7 cellular contexts compared by ENCODE assay signal in the genomic region with DNA sequence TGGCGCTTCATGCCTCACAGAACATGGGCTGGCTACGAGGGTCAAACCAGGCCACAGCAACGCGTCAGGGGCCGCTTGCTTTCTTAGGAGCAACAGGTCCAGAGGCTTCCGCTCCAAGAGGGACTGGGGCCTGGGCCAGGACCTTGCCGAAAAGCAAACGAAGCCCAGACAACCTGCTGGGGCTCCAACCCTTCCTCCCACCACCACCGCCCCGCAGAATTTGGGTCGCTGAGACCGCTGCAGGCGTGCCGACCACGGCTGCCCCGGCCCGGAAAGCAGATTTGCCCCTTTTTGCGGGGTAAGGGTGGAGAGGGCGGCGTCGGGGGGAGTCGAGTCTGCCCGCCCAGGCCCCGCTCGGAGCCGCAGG. TPM values are rescaled to one million over a fixed set of nuclear protein-coding genes. Genes with fewer than 3 reads are reported as not detected.
DNase-seq lines count a peak whose midpoint lies in the region; ATAC-seq and TF ChIP-seq lines count a peak whose summit lies in the region.

No MANE protein-coding gene starts in this region.

- H3K9me3 ChIP-seq in adrenal gland (replicated peaks in 1 of 3), result no peaks in the 10 kb centered on the region

- peak overlapping the region; percentile 59 to 92 for H3K27ac Mint-ChIP-seq in stimulated activated naive CD8-positive, alpha-beta T cell treated with anti-CD3 and anti-CD28 coated beads, Interleukin-15, amount 100 ng/mL, for 72 hours

- H3K4me1 Mint-ChIP-seq in stimulated activated naive CD8-positive, alpha-beta T cell treated with anti-CD3 and anti-CD28 coated beads, Interleukin-15, amount 100 ng/mL, for 72 hours, result peaks cover 27% of the 10 kb centered on the region

- ATAC-seq in GM19351 (IDR thresholded peaks at IDR 0.05; ENCODE audit: unreplicated experiment), result peak; percentile 5
- peak; percentile 3 for ATAC-seq in HG03354 (IDR thresholded peaks at IDR 0.05; ENCODE audit: poor library complexity, severe bottlenecking, unreplicated experiment)
- ATAC-seq in stimulated activated naive CD8-positive, alpha-beta T cell treated with anti-CD3 and anti-CD28 coated beads, Interleukin-15, amount 100 ng/mL, for 72 hours, result peak; percentile 3
- no peak for ATAC-seq in HG03097 (IDR thresholded peaks at IDR 0.05; ENCODE audit: low FRiP score, unreplicated experiment)

- peak overlapping the region; percentile 41 to 94 (median 66) for H3K4me3 ChIP-seq in adrenal gland

- intact Hi-C loops in adrenal gland (cut with DNase I), result no loop called here

- no peaks in the 10 kb centered on the region for H3K36me3 ChIP-seq in adrenal gland (replicated peaks in 1 of 2)

- H3K27me3 Mint-ChIP-seq in stimulated activated naive CD8-positive, alpha-beta T cell treated with anti-CD3 and anti-CD28 coated beads, Interleukin-15, amount 100 ng/mL, for 72 hours, result peaks cover 12% of the 10 kb centered on the region

- peaks cover 15 to 26% of the 10 kb centered on the region in 2 donors for H3K4me1 ChIP-seq in adrenal gland (replicated peaks in 1 of 2)

- H3K27ac ChIP-seq in adrenal gland, result peak overlapping the region in 3 of 5 donors; percentile 21 to 66 (median 64)

- peak overlapping the region; percentile 93 to 95 for H3K4me3 Mint-ChIP-seq in stimulated activated naive CD8-positive, alpha-beta T cell treated with anti-CD3 and anti-CD28 coated beads, Interleukin-15, amount 100 ng/mL, for 72 hours

- no peak for TF ChIP-seq POLR2A in adrenal gland (IDR thresholded peaks at IDR 0.05)

- 4 to 67% (median 10%) methylated on average over 1 to 26 of the region's 26 CpGs for WGBS in adrenal gland, 4 donors

- no peak for TF ChIP-seq CTCF in adrenal gland (IDR thresholded peaks at IDR 0.05)

- H3K9me3 Mint-ChIP-seq in stimulated activated naive CD8-positive, alpha-beta T cell treated with anti-CD3 and anti-CD28 coated beads, Interleukin-15, amount 100 ng/mL, for 72 hours, result no peaks in the 10 kb centered on the region

- no peaks in the 10 kb centered on the region for H3K27me3 ChIP-seq in adrenal gland

- DNase-seq in adrenal gland, result peak in 3 of 7 donors; percentile 35 to 72 (median 41)
- peak; percentile 32 for DNase-seq in iris pigment epithelial cell (ENCODE audit: low read depth)
- DNase-seq in stimulated activated naive CD8-positive, alpha-beta T cell treated with anti-CD3 and anti-CD28 coated beads, Interleukin-15, amount 100 ng/mL, for 72 hours, result no peak
- no peak for DNase-seq in NCI-H2171 (lab: John Stamatoyannopoulos, UW)

RNA-seq across cellular contexts. Expression of gene GRIN1, which starts 9.9 kb away (rescaled TPM):
- total RNA-seq in adrenal gland, result under 1 TPM in 3 of 8 donors, not detected in 5; 0.04 to 0.28 (median 0.11) TPM
- polyA plus RNA-seq in adrenal gland, result under 1 TPM; 0.04 to 0.16 (median 0.10) TPM

RNA-seq across cellular contexts. Expression of gene DPP7, which starts 14.5 kb away (rescaled TPM):
- total RNA-seq in adrenal gland, result 100 to 1,000 TPM; 206 to 387 (median 237) TPM
- 1,000 to 10,000 TPM in 2 of 3 donors, 10 to 100 TPM in 1; 52.6 to 1,938 (median 1,109) TPM for polyA plus RNA-seq in adrenal gland

RNA-seq across cellular contexts. Expression of gene LRRC26, which starts 40.8 kb away (rescaled TPM):
- total RNA-seq in adrenal gland, result not detected
- polyA plus RNA-seq in adrenal gland, result not detected

RNA-seq across cellular contexts. Expression of gene MAN1B1, which starts 42.3 kb away (rescaled TPM):
- total RNA-seq in adrenal gland, result 100 to 1,000 TPM in 1 of 8 donors, 10 to 100 TPM in 7; 44.5 to 102 (median 67.9) TPM
- 100 to 1,000 TPM in 1 of 3 donors, 10 to 100 TPM in 2; 44.4 to 138 (median 87.6) TPM for polyA plus RNA-seq in adrenal gland

RNA-seq across cellular contexts. Expression of gene TMEM210, which starts 42.8 kb away (rescaled TPM):
- total RNA-seq in adrenal gland, result not detected
- not detected for polyA plus RNA-seq in adrenal gland
